Comparison of ENCODE assay signal across 11 cellular contexts in the genomic region with DNA sequence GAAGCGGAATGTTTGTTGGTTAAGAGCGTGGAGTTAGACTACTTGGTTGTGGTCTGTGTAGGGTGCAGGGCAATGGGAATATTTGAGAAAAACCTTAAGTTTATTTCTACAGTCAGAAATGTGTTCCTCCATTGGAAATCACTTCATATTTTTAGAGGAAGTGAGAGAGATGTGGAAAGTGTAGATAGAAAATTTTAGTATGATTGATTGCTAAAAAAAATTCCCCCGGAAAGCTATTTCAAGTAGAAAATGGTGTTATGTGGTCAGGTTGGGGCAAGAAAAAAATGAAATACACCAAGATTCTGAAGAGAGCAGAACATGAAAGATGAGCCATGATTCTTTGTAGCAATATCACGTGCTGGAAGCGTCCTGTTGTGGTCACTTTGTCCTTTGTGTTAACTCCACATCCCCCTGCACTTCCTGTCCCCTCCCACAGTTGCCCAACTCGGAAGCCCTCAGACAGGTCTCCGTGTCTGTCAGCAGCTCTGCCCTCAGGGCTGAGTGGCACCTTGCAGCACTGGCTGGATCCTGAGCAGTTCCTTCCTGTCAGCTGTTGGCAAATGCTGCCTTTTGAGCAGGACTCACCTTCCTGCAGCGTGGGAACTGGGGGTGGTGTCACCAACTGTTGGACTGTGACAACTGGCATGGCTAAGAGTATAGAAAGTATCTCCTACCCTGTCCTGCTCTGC.
DNase-seq lines count a peak whose midpoint lies in the region; ATAC-seq and TF ChIP-seq lines count a peak whose summit lies in the region.
"Had no signal": no experiment of that assay in that cellular context is flagged by ENCODE, and none has a peak within 500 bp of the region (broad histone marks: within the 10 kb centered on the region; RNA-seq: fewer than 3 reads in every experiment).

No MANE protein-coding gene starts in this region.

- peak; percentile 40 for ATAC-seq in GM19023 (IDR thresholded peaks at IDR 0.05; ENCODE audit: unreplicated experiment)
- ATAC-seq in HG03354 (IDR thresholded peaks at IDR 0.05; ENCODE audit: poor library complexity, severe bottlenecking, unreplicated experiment): peak; percentile 57
- peak; percentile 60 for ATAC-seq in activated naive CD8-positive, alpha-beta T cell treated with anti-CD3 and anti-CD28 coated beads, Interleukin-2, amount 50 U/mL, for 24 hours
- ATAC-seq: K562 had no signal

- no peaks in the 10 kb centered on the region for H3K36me3 Mint-ChIP-seq in CD14-positive monocyte
- H3K36me3 Mint-ChIP-seq in activated naive CD8-positive, alpha-beta T cell treated with anti-CD3 and anti-CD28 coated beads, Interleukin-2, amount 50 U/mL, for 24 hours (ENCODE audit: low read depth): no peaks in the 10 kb centered on the region

- peaks cover 0 to 7% (median 2%) of the 10 kb centered on the region in 7 donors for H3K9me3 Mint-ChIP-seq in CD14-positive monocyte
- H3K9me3 Mint-ChIP-seq in activated naive CD8-positive, alpha-beta T cell treated with anti-CD3 and anti-CD28 coated beads, Interleukin-2, amount 50 U/mL, for 24 hours: no peaks in the 10 kb centered on the region

- no peak for TF ChIP-seq CTCF in CD14-positive monocyte (IDR thresholded peaks at IDR 0.05)

- peaks cover 0 to 4% (median 2%) of the 10 kb centered on the region in 3 donors for H3K27me3 Mint-ChIP-seq in CD14-positive monocyte (ENCODE audit: low read depth in 3 of 3)
- H3K27me3 Mint-ChIP-seq in activated naive CD8-positive, alpha-beta T cell treated with anti-CD3 and anti-CD28 coated beads, Interleukin-2, amount 50 U/mL, for 24 hours: no peaks in the 10 kb centered on the region

- H3K4me3 Mint-ChIP-seq in CD14-positive monocyte: peak overlapping the region; percentile 61 to 68
- H3K4me3 Mint-ChIP-seq in activated naive CD8-positive, alpha-beta T cell treated with anti-CD3 and anti-CD28 coated beads, Interleukin-2, amount 50 U/mL, for 24 hours: peak overlapping the region; percentile 10

- H3K4me1 Mint-ChIP-seq in CD14-positive monocyte: peaks cover 52% of the 10 kb centered on the region
- H3K4me1 Mint-ChIP-seq in activated naive CD8-positive, alpha-beta T cell treated with anti-CD3 and anti-CD28 coated beads, Interleukin-2, amount 50 U/mL, for 24 hours: peaks cover 19% of the 10 kb centered on the region

- DNase-seq in CD14-positive monocyte (ENCODE audit: low spot score) (peak; percentile 74), NCI-H526 treated with DMSO at 0.1 percent for 48 hours (lab: John Stamatoyannopoulos, UW) (no peak)
- peak; percentile 13 for DNase-seq in activated naive CD8-positive, alpha-beta T cell treated with anti-CD3 and anti-CD28 coated beads, Interleukin-2, amount 50 U/mL, for 24 hours
- DNase-seq in activated T-cell treated with anti-CD3 and anti-CD28 coated beads, Interleukin-2, amount 50 U/mL, for 1 hour: no peak
- DNase-seq in effector CD4-positive, alpha-beta T cell: no peak
- DNase-seq in activated CD4-positive, CD25-positive, alpha-beta regulatory T cell treated with anti-CD3 and anti-CD28 coated beads, Interleukin-2, amount 50 U/mL, for 72 hours: no peak
- DNase-seq: esophagus squamous epithelium, pancreas had no signal

- intact Hi-C loops in CD14-positive monocyte (cut with micrococcal nuclease): no loop called here

- peak overlapping the region; percentile 35 to 88 (median 60) for H3K27ac Mint-ChIP-seq in CD14-positive monocyte
- peak overlapping the region; percentile 5 for H3K27ac Mint-ChIP-seq in activated naive CD8-positive, alpha-beta T cell treated with anti-CD3 and anti-CD28 coated beads, Interleukin-2, amount 50 U/mL, for 24 hours

Comparison
In these comparisons a context has a peak if more than half of its experiments do, and no peak if none do; other contexts are left out.
1. DNase-seq: peak in CD14-positive monocyte (single experiment) and activated naive CD8-positive, alpha-beta T cell treated with anti-CD3 and anti-CD28 coated beads, Interleukin-2, amount 50 U/mL, for 24 hours (single experiment); none in activated T-cell treated with anti-CD3 and anti-CD28 coated beads, Interleukin-2, amount 50 U/mL, for 1 hour (single experiment), NCI-H526 treated with DMSO at 0.1 percent for 48 hours (single experiment), effector CD4-positive, alpha-beta T cell (single experiment) and activated CD4-positive, CD25-positive, alpha-beta regulatory T cell treated with anti-CD3 and anti-CD28 coated beads, Interleukin-2, amount 50 U/mL, for 72 hours (single experiment).
2. Peak in every context shown above with its lines, with median percentiles within 50 percentile points of each other: ATAC-seq.